Comparison of ENCODE assay signal across 16 cellular contexts in genomic region chr19:3455960-3456601, GRCh38. TPM values are rescaled to one million over a fixed set of nuclear protein-coding genes. Genes with fewer than 3 reads are reported as not detected.
DNase-seq lines count a peak whose midpoint lies in the region; ATAC-seq and TF ChIP-seq lines count a peak whose summit lies in the region.
"Had no signal": no experiment of that assay in that cellular context is flagged by ENCODE, and none has a peak within 500 bp of the region (broad histone marks: within the 10 kb centered on the region; RNA-seq: fewer than 3 reads in every experiment).

No MANE protein-coding gene starts in this region.

- H3K9me3 Mint-ChIP-seq in nephron = no peaks in the 10 kb centered on the region
- H3K9me3 Mint-ChIP-seq: H9 had no signal

- H3K4me3 Mint-ChIP-seq in nephron = peak overlapping the region in 1 of 3 experiments; percentile 21
- H3K4me3 Mint-ChIP-seq: H9 had no signal

- H3K27me3 ChIP-seq in H7 (ENCODE audit: control insufficient read depth, insufficient read depth, low read length) (peaks cover 10% of the 10 kb centered on the region; the same call in 1 of the 2 replicates), tibial artery (no peaks in the 10 kb centered on the region), SJCRH30 (no peaks in the 10 kb centered on the region)

- H3K27me3 Mint-ChIP-seq in nephron (ENCODE audit: low read depth) = peaks cover 3% of the 10 kb centered on the region

- no peaks in the 10 kb centered on the region for H3K36me3 ChIP-seq in H7 (replicated peaks; ENCODE audit: control insufficient read depth, insufficient read depth, low read length)
- peaks cover 40 to 72% (median 52%) of the 10 kb centered on the region in 3 donors for H3K36me3 ChIP-seq in tibial artery
- peaks cover 21% of the 10 kb centered on the region for H3K36me3 ChIP-seq in SJCRH30

- peaks cover 31% of the 10 kb centered on the region for H3K4me1 Mint-ChIP-seq in nephron

- intact Hi-C loops in tibial artery (cut with DNase I; ENCODE audit: low total_unique reads) = no loop called here

- peaks cover 9 to 64% (median 59%) of the 10 kb centered on the region in 4 donors for H3K4me1 ChIP-seq in tibial artery
- peaks cover 4% of the 10 kb centered on the region; the same call in 1 of the 2 replicates for H3K4me1 ChIP-seq in SJCRH30

- H3K27ac Mint-ChIP-seq in nephron = peak overlapping the region; percentile 33 to 89 (median 89)
- H3K27ac Mint-ChIP-seq: H9 had no signal

- peak overlapping the region; percentile 67 for H3K27ac ChIP-seq in RWPE1
- peak overlapping the region; percentile 94 to 98 for H3K27ac ChIP-seq in tibial artery
- H3K27ac ChIP-seq in SJCRH30 = no peak overlapping the region
- H3K27ac ChIP-seq: C4-2B, SK-N-MC had no signal

- no peak overlapping the region for H3K4me3 ChIP-seq in H7 (ENCODE audit: insufficient read depth, low read depth, low read length)
- H3K4me3 ChIP-seq in tibial artery = no peak overlapping the region
- no peak overlapping the region for H3K4me3 ChIP-seq in SJCRH30
- H3K4me3 ChIP-seq: SK-N-MC had no signal

- no peaks in the 10 kb centered on the region for H3K9me3 ChIP-seq in tibial artery
- H3K9me3 ChIP-seq in SJCRH30 (replicated peaks) = no peaks in the 10 kb centered on the region

- no peak for TF ChIP-seq CTCF in RWPE1 (conservative IDR thresholded peaks at IDR 0.05; ENCODE audit: low read depth)
- TF ChIP-seq CTCF in nephron (IDR thresholded peaks at IDR 0.05; ENCODE audit: unreplicated experiment in 3 of 3) = no peak
- TF ChIP-seq CTCF in tibial artery (IDR thresholded peaks at IDR 0.05) = no peak

- POLR2A ChIA-PET in RWPE1 (lab: Yijun Ruan, JAX; ENCODE audit: low non-redundant PET) = no interaction called here

- CTCF ChIA-PET in RWPE1 (lab: Yijun Ruan, JAX) = no interaction called here

- DNase-seq in H7 (peak; percentile 67), RWPE1 (ENCODE audit: low spot score) (no peak), tibial artery (no peak), SJCRH30 (no peak)
- no peak for DNase-seq in stimulated activated CD4-positive, alpha-beta T cell treated with anti-CD3 and anti-CD28 coated beads, Interleukin-1b, Interleukin-23, amount 100 ng/mL, for 48 hours
- DNase-seq: EL, H9, NCI-H146, NCI-H2081 treated with DMSO at 0.1 percent for 48 hours, NCI-H226, NCI-H526 treated with DMSO at 0.1 percent for 48 hours, PC-3 had no signal

- ATAC-seq in GM18861 (IDR thresholded peaks at IDR 0.05; ENCODE audit: unreplicated experiment) = no peak
- ATAC-seq: PC-3 had no signal

- peaks cover 13% of the 10 kb centered on the region for H3K36me3 Mint-ChIP-seq in nephron (ENCODE audit: low read depth)

RNA-seq across cellular contexts. Expression of gene SMIM24, which starts 24.2 kb away (rescaled TPM):
- total RNA-seq in H7 (2014; rRNA removed; shearing (Covaris generic)) = 6.0 and 10.9 TPM in 2 replicates
- total RNA-seq in SJCRH30 (2014; rRNA removed; shearing (Covaris generic)) = not detected in 2 replicates

RNA-seq across cellular contexts. Expression of gene SMIM44, which starts 27.2 kb away (rescaled TPM):
- total RNA-seq in H7 (2014; rRNA removed; shearing (Covaris generic)) = not detected in 2 replicates
- total RNA-seq in SJCRH30 (2014; rRNA removed; shearing (Covaris generic)) = not detected in 2 replicates
- total RNA-seq: H9, PC-3 had no signal

RNA-seq across cellular contexts. Expression of gene DOHH, which starts 44.4 kb away (rescaled TPM):
- 24.1 and 32.1 TPM in 2 replicates for total RNA-seq in H7 (2014; rRNA removed; shearing (Covaris generic))
- total RNA-seq in SJCRH30 (2014; rRNA removed; shearing (Covaris generic)) = 11.7 and 12.3 TPM in 2 replicates

RNA-seq across cellular contexts. Expression of gene FZR1, which starts 50.0 kb away (rescaled TPM):
- total RNA-seq in H7 (2014; rRNA removed; shearing (Covaris generic)) = 71.6 and 76.6 TPM in 2 replicates
- 31.4 and 31.8 TPM in 2 replicates for total RNA-seq in SJCRH30 (2014; rRNA removed; shearing (Covaris generic))
